Comparison of ENCODE assay signal across 1 cellular context in genomic region chr17:18253947-18254821, GRCh38.
TF ChIP-seq lines count a peak whose summit lies in the region.

No MANE protein-coding gene starts in this region.

TF ChIP-seq in HEK293, 187 proteins besides CTCF, POLR2A, EP300 and RAD21 (continued from another document):
- TF ChIP-seq GLIS2 (tag by site-specific recombination; IDR thresholded peaks at IDR 0.05) = peak; percentile 23; the same call in 1 of the 2 replicates
- no peak for TF ChIP-seq ZNF530 (tag by site-specific recombination; IDR thresholded peaks at IDR 0.05; ENCODE audit: low read depth)
